8 cellular contexts compared by ENCODE assay signal in genomic region chr2:8515390-8515761, GRCh38.
A peak's percentile ranks its signal among the peaks of the same experiment; 100 is the strongest.
DNase-seq lines count a peak whose midpoint lies in the region; ATAC-seq and TF ChIP-seq lines count a peak whose summit lies in the region.

No MANE protein-coding gene starts in this region.

- no peaks in the 10 kb centered on the region for H3K9me3 ChIP-seq in A673 (ENCODE audit: low read depth, low read length, poor library complexity, severe bottlenecking)

- no peaks in the 10 kb centered on the region for H3K27me3 Mint-ChIP-seq in naive thymus-derived CD8-positive, alpha-beta T cell

- DNase-seq in GM13976 (ENCODE audit: low spot score) = peak; percentile 83
- peak; percentile 68 for DNase-seq in NAMALWA (ENCODE audit: low spot score)
- DNase-seq in activated T-cell treated with anti-CD3 and anti-CD28 coated beads for 4 hours = peak; percentile 19
- DNase-seq in naive thymus-derived CD8-positive, alpha-beta T cell = peak in 9 of 10 donors; percentile 22 to 70 (median 50)
- no peak for DNase-seq in A673 (ENCODE audit: low spot score)
- DNase-seq in NCI-H1436 (lab: John Stamatoyannopoulos, UW) = no peak
- DNase-seq in NCI-H510A treated with DMSO at 0.1 percent for 48 hours (lab: John Stamatoyannopoulos, UW) = no peak

- CTCF ChIA-PET in A673 (lab: Charles Lee) = no interaction called here

- intact Hi-C loops in A673 (cut with micrococcal nuclease; ENCODE audit: unreplicated experiment) = no loop called here

- H3K36me3 ChIP-seq in A673 (ENCODE audit: insufficient read depth, low read length, poor library complexity, severe bottlenecking) = no peaks in the 10 kb centered on the region

- ATAC-seq in GM21737 (IDR thresholded peaks at IDR 0.05; ENCODE audit: unreplicated experiment) = peak; percentile 62
- peak; percentile 79 to 94 for ATAC-seq in naive thymus-derived CD8-positive, alpha-beta T cell

- TF ChIP-seq CTCF in GM13976 (IDR thresholded peaks at IDR 0.05; ENCODE audit: borderline replicate concordance, control extremely low read depth, extremely low read depth, insufficient read depth, missing control alignments) = no peak
- TF ChIP-seq CTCF in A673 (conservative IDR thresholded peaks at IDR 0.05; ENCODE audit: low read depth, low read length) = no peak

- no peak overlapping the region for H3K4me3 ChIP-seq in A673 (ENCODE audit: low read depth, low read length, poor library complexity, severe bottlenecking)

- peak overlapping the region; percentile 1 to 80 (median 50) for H3K27ac Mint-ChIP-seq in naive thymus-derived CD8-positive, alpha-beta T cell

- peak overlapping the region; percentile 6 to 71 (median 56) for H3K4me3 Mint-ChIP-seq in naive thymus-derived CD8-positive, alpha-beta T cell

- H3K9me3 Mint-ChIP-seq in naive thymus-derived CD8-positive, alpha-beta T cell = peaks cover 0 to 22% (median 4%) of the 10 kb centered on the region in 9 donors

- no TSS peak for BruUV-seq in A673 (replicated peaks; lab: Mats Ljungman, UMichigan)

- peaks cover 0 to 5% (median 0%) of the 10 kb centered on the region in 3 donors for H3K36me3 Mint-ChIP-seq in naive thymus-derived CD8-positive, alpha-beta T cell

- H3K4me1 ChIP-seq in A673 (ENCODE audit: insufficient read depth, low read length, poor library complexity, severe bottlenecking) = no peaks in the 10 kb centered on the region

- in situ Hi-C loops in GM13976 (cut with MboI; ENCODE audit: low sequenced_read_pairs, unreplicated experiment) = no loop called here

- no peaks in the 10 kb centered on the region for H3K27me3 ChIP-seq in A673 (replicated peaks; ENCODE audit: insufficient read depth, low read depth, low read length, poor library complexity)

- POLR2A ChIA-PET in naive thymus-derived CD8-positive, alpha-beta T cell (lab: Charles Lee) = interaction anchor here (0.7 to 1.0 kb wide), 2 partner anchors 948 to 1640 kb away, joined by 3 read pairs; no protein-coding TSS in a partner anchor
- POLR2A ChIA-PET in A673 (lab: Charles Lee; ENCODE audit: low non-redundant PET) = no interaction called here

- H3K4me1 Mint-ChIP-seq in naive thymus-derived CD8-positive, alpha-beta T cell = peaks cover 20 to 80% (median 25%) of the 10 kb centered on the region in 4 donors

- H3K27ac ChIP-seq in A673 (ENCODE audit: low read depth, low read length, poor library complexity, severe bottlenecking) = no peak overlapping the region

Comparison
In these comparisons a context has a peak if more than half of its experiments do, and no peak if none do; other contexts are left out.
1. DNase-seq: peak in GM13976 (single experiment), NAMALWA (single experiment), activated T-cell treated with anti-CD3 and anti-CD28 coated beads for 4 hours (single experiment) and naive thymus-derived CD8-positive, alpha-beta T cell (9 of 10); none in A673 (single experiment), NCI-H1436 (single experiment) and NCI-H510A treated with DMSO at 0.1 percent for 48 hours (single experiment).